ENCODE assay signal across 27 cellular contexts in genomic region chr2:109064660-109065306, GRCh38.
"Had no signal": no experiment of that assay in that cellular context is flagged by ENCODE, and none has a peak within 500 bp of the region (broad histone marks: within the 10 kb centered on the region; RNA-seq: fewer than 3 reads in every experiment).

No MANE protein-coding gene starts in this region.

- H3K36me3 ChIP-seq: gastrocnemius medialis, left ventricle myocardium inferior, ovary, right atrium auricular region, spleen, thyroid gland, upper lobe of left lung had no signal

- H3K27me3 ChIP-seq: ovary, right atrium auricular region, thyroid gland, upper lobe of left lung had no signal

- H3K4me3 Mint-ChIP-seq: activated CD4-positive, alpha-beta T cell treated with anti-CD3 and anti-CD28 coated beads for 36 hours; activated CD8-positive, alpha-beta memory T cell treated with anti-CD3 and anti-CD28 coated beads, Interleukin-2, amount 10 ng/mL, durations not matched to agents 7 days and 5 days; activated CD8-positive, alpha-beta T cell treated with anti-CD3 and anti-CD28 coated beads, Interleukin-2, amount 10 ng/mL, durations not matched to agents 7 days and 5 days; central memory CD8-positive, alpha-beta T cell; immature natural killer cell; nephron progenitor cell; stimulated activated naive CD8-positive, alpha-beta T cell treated with anti-CD3 and anti-CD28 coated beads, Interleukin-15, amount 100 ng/mL, for 72 hours had no signal

- H3K27ac Mint-ChIP-seq: activated CD4-positive, alpha-beta T cell treated with anti-CD3 and anti-CD28 coated beads for 36 hours; activated CD8-positive, alpha-beta memory T cell treated with anti-CD3 and anti-CD28 coated beads, Interleukin-2, amount 10 ng/mL, durations not matched to agents 7 days and 5 days; activated CD8-positive, alpha-beta T cell treated with anti-CD3 and anti-CD28 coated beads, Interleukin-2, amount 10 ng/mL, durations not matched to agents 7 days and 5 days; activated naive CD4-positive, alpha-beta T cell treated with anti-CD3 and anti-CD28 coated beads, Interleukin-2, amount 50 U/mL, for 72 hours; activated T-helper 2 cell treated with anti-CD3 and anti-CD28 coated beads, Interferon-gamma antibody, Interleukin-2, Interleukin-4, amounts not matched to agents 10 μg/mL and 5 μg/mL and 100 μg/mL, durations not matched to agents 14 hours and 24 hours and 36 hours; immature natural killer cell; stimulated activated naive CD8-positive, alpha-beta T cell treated with anti-CD3 and anti-CD28 coated beads, Interleukin-15, amount 100 ng/mL, for 72 hours had no signal

- ATAC-seq: activated CD4-positive, alpha-beta T cell treated with anti-CD3 and anti-CD28 coated beads for 36 hours; activated CD8-positive, alpha-beta memory T cell treated with anti-CD3 and anti-CD28 coated beads, Interleukin-2, amount 10 ng/mL, durations not matched to agents 7 days and 5 days; activated CD8-positive, alpha-beta T cell treated with anti-CD3 and anti-CD28 coated beads, Interleukin-2, amount 10 ng/mL, durations not matched to agents 7 days and 5 days; activated naive CD4-positive, alpha-beta T cell treated with anti-CD3 and anti-CD28 coated beads, Interleukin-2, amount 50 U/mL, for 72 hours; gastrocnemius medialis; mucosa of descending colon; psoas muscle; stimulated activated naive CD8-positive, alpha-beta T cell treated with anti-CD3 and anti-CD28 coated beads, Interleukin-15, amount 100 ng/mL, for 72 hours had no signal

- H3K9me3 Mint-ChIP-seq: activated T-helper 2 cell treated with anti-CD3 and anti-CD28 coated beads, Interferon-gamma antibody, Interleukin-2, Interleukin-4, amounts not matched to agents 10 μg/mL and 5 μg/mL and 100 μg/mL, durations not matched to agents 14 hours and 24 hours and 36 hours; central memory CD8-positive, alpha-beta T cell; immature natural killer cell; nephron progenitor cell; stimulated activated naive CD8-positive, alpha-beta T cell treated with anti-CD3 and anti-CD28 coated beads, Interleukin-15, amount 100 ng/mL, for 72 hours had no signal

- H3K4me3 ChIP-seq: gastrocnemius medialis, left ventricle myocardium inferior, mucosa of descending colon, ovary, psoas muscle, right atrium auricular region, spleen, thyroid gland, upper lobe of left lung had no signal

- H3K4me1 Mint-ChIP-seq: activated CD8-positive, alpha-beta memory T cell treated with anti-CD3 and anti-CD28 coated beads, Interleukin-2, amount 10 ng/mL, durations not matched to agents 7 days and 5 days; central memory CD8-positive, alpha-beta T cell; immature natural killer cell had no signal

- H3K36me3 Mint-ChIP-seq: activated CD8-positive, alpha-beta memory T cell treated with anti-CD3 and anti-CD28 coated beads, Interleukin-2, amount 10 ng/mL, durations not matched to agents 7 days and 5 days; activated naive CD4-positive, alpha-beta T cell treated with anti-CD3 and anti-CD28 coated beads, Interleukin-2, amount 50 U/mL, for 72 hours; immature natural killer cell had no signal

- FAIRE-seq: bronchial epithelial cell had no signal

- H3K9me3 ChIP-seq: gastrocnemius medialis, left ventricle myocardium inferior, mucosa of descending colon, ovary, psoas muscle, right atrium auricular region, spleen, thyroid gland, upper lobe of left lung had no signal

- H3K4me1 ChIP-seq: gastrocnemius medialis, psoas muscle had no signal

- DNase-seq: activated CD4-positive, alpha-beta T cell treated with anti-CD3 and anti-CD28 coated beads for 36 hours; activated CD4-positive, CD25-positive, alpha-beta regulatory T cell; activated CD8-positive, alpha-beta memory T cell treated with anti-CD3 and anti-CD28 coated beads, Interleukin-2, amount 10 ng/mL, durations not matched to agents 7 days and 5 days; activated CD8-positive, alpha-beta T cell treated with anti-CD3 and anti-CD28 coated beads, Interleukin-2, amount 10 ng/mL, durations not matched to agents 7 days and 5 days; activated naive CD4-positive, alpha-beta T cell; activated T-cell treated with anti-CD3 and anti-CD28 coated beads, Interleukin-2, amount 50 U/mL, for 48 hours; dermis blood vessel endothelial cell; effector CD4-positive, alpha-beta T cell; gastrocnemius medialis; hippocampal formation; immature natural killer cell; mucosa of descending colon; nephron progenitor cell; ovary; stimulated activated CD4-positive, alpha-beta T cell treated with anti-CD3 and anti-CD28 coated beads, Interleukin-2, amount 100 ng/mL, for 48 hours; stimulated activated naive CD8-positive, alpha-beta T cell treated with anti-CD3 and anti-CD28 coated beads, Interleukin-15, amount 100 ng/mL, for 72 hours had no signal

- H3K27ac ChIP-seq: epithelial cell of prostate, gastrocnemius medialis, left ventricle myocardium inferior, ovary, psoas muscle, right atrium auricular region, spleen, thyroid gland, upper lobe of left lung had no signal
